In the genomic region with DNA sequence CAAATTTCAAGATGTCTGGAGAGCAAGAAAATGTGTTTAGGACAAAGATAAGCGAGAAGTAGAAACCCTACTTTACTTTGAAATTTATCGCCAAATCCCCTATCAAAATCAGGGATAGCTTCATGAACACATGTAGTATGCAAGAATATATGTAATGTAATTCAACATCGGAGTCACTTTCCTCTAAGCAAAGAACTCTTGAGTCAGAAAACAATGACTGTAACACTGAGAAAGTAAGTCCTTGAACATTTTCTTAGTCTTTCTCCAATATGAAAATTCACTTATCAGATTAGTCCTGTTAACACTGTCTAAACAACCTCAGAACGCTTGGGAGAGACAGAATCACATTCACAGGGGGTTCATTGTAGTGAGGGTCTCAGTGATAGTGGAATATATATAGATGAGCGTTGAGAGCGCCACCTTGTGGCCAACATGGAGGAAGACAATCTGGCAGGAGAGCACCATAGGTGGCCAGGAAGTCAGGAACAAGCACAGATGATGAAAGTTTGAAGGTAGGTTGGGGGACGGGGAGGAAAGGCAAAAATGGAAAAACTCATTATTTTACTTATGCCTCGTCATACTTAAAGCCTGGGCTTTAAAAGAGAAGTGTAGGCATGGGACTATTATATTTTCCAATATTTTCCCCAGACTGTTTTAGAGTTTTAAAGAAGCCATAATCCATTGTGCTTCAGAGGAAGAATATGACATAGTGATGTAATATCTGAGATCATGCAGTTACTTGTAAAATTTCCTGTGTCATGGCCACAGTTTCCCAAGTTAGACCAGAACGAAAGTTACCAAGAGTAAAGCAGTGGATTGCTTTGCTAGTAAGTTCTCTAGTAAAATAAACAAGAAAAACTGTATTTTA, we compare ENCODE assay signal across 8 cellular contexts.
DNase-seq lines count a peak whose midpoint lies in the region; ATAC-seq, FAIRE-seq and TF ChIP-seq lines count a peak whose summit lies in the region.

No MANE protein-coding gene starts in this region.

- H3K36me3 Mint-ChIP-seq in Caco-2 (ENCODE audit: insufficient read depth, unreplicated experiment), result no peaks in the 10 kb centered on the region
- H3K36me3 Mint-ChIP-seq in activated CD8-positive, alpha-beta T cell treated with anti-CD3 and anti-CD28 coated beads for 36 hours (ENCODE audit: low read depth), result no peaks in the 10 kb centered on the region

- H3K27me3 ChIP-seq in Caco-2 (replicated peaks; ENCODE audit: control insufficient read depth, insufficient read depth, low read length), result no peaks in the 10 kb centered on the region
- no peaks in the 10 kb centered on the region for H3K27me3 ChIP-seq in foreskin keratinocyte

- BruUV-seq in Caco-2 (replicated peaks; lab: Mats Ljungman, UMichigan), result no TSS peak

- ATAC-seq in HG03175 (IDR thresholded peaks at IDR 0.05; ENCODE audit: unreplicated experiment), result peak; percentile 94
- peak; percentile 81 for ATAC-seq in activated CD8-positive, alpha-beta T cell treated with anti-CD3 and anti-CD28 coated beads for 36 hours
- peak; percentile 85 for ATAC-seq in foreskin keratinocyte

- no peak overlapping the region for H3K27ac ChIP-seq in foreskin keratinocyte

- no peak overlapping the region for H3K4me3 ChIP-seq in Caco-2 (ENCODE audit: low read depth, low read length)

- no peaks in the 10 kb centered on the region for H3K27me3 Mint-ChIP-seq in Caco-2 (ENCODE audit: insufficient read depth, unreplicated experiment)
- H3K27me3 Mint-ChIP-seq in activated CD8-positive, alpha-beta T cell treated with anti-CD3 and anti-CD28 coated beads for 36 hours, result no peaks in the 10 kb centered on the region

- no peaks in the 10 kb centered on the region for H3K9me3 Mint-ChIP-seq in Caco-2 (ENCODE audit: unreplicated experiment)
- peaks cover 10% of the 10 kb centered on the region for H3K9me3 Mint-ChIP-seq in activated CD8-positive, alpha-beta T cell treated with anti-CD3 and anti-CD28 coated beads for 36 hours

- H3K27ac Mint-ChIP-seq in Caco-2 (ENCODE audit: unreplicated experiment), result no peak overlapping the region
- no peak overlapping the region for H3K27ac Mint-ChIP-seq in activated CD8-positive, alpha-beta T cell treated with anti-CD3 and anti-CD28 coated beads for 36 hours

- H3K4me1 ChIP-seq in Caco-2 (no peaks in the 10 kb centered on the region; the same call in 1 of the 2 replicates), foreskin keratinocyte (peaks cover 6% of the 10 kb centered on the region)

- no peaks in the 10 kb centered on the region for H3K4me1 Mint-ChIP-seq in Caco-2 (ENCODE audit: low read depth, unreplicated experiment)
- H3K4me1 Mint-ChIP-seq in activated CD8-positive, alpha-beta T cell treated with anti-CD3 and anti-CD28 coated beads for 36 hours (ENCODE audit: low read depth), result no peaks in the 10 kb centered on the region

- DNase-seq in Caco-2, result peak; percentile 37 to 41
- DNase-seq in GM19239 (ENCODE audit: insufficient read length, low spot score), result peak; percentile 16
- DNase-seq in NCI-H345 (lab: John Stamatoyannopoulos, UW), result peak; percentile 55
- DNase-seq in activated CD8-positive, alpha-beta T cell treated with anti-CD3 and anti-CD28 coated beads for 36 hours, result peak; percentile 61
- DNase-seq in foreskin keratinocyte, result peak in 1 of 2 donors; percentile 49
- peak; percentile 58 for DNase-seq in pons (ENCODE audit: low spot score)
- no peak for DNase-seq in ureter (ENCODE audit: low spot score)

- H3K36me3 ChIP-seq in Caco-2 (ENCODE audit: control insufficient read depth, insufficient read depth, low read length), result no peaks in the 10 kb centered on the region

- FAIRE-seq in GM19239 (lab: Jason Lieb, UNC), result peak; percentile 82

- TF ChIP-seq CTCF in Caco-2 (IDR thresholded peaks at IDR 0.05; ENCODE audit: insufficient read depth in 1 of 2, low read depth in 1 of 2, low read length in 1 of 2, severe bottlenecking in 1 of 2, unreplicated experiment in 1 of 2), result peak; percentile 78 to 95
- TF ChIP-seq CTCF in activated CD8-positive, alpha-beta T cell treated with anti-CD3 and anti-CD28 coated beads for 36 hours (IDR thresholded peaks at IDR 0.05), result peak; percentile 84
- peak; percentile 85 for TF ChIP-seq CTCF in foreskin keratinocyte (conservative IDR thresholded peaks at IDR 0.05)

- intact Hi-C loops in Caco-2 (cut with micrococcal nuclease; ENCODE audit: unreplicated experiment), result loop anchor here (1.0 to 2.0 kb wide), 2 partner anchors 213 to 720 kb away; no protein-coding TSS in a partner anchor
- intact Hi-C loops in activated CD8-positive, alpha-beta T cell treated with anti-CD3 and anti-CD28 coated beads for 36 hours (cut with micrococcal nuclease), result no loop called here

- CTCF ChIA-PET in Caco-2 (lab: Charles Lee), result no interaction called here
- CTCF ChIA-PET in activated CD8-positive, alpha-beta T cell treated with anti-CD3 and anti-CD28 coated beads for 36 hours (lab: Charles Lee), result no interaction called here

- H3K4me3 Mint-ChIP-seq in Caco-2 (ENCODE audit: unreplicated experiment), result no peak overlapping the region
- H3K4me3 Mint-ChIP-seq in activated CD8-positive, alpha-beta T cell treated with anti-CD3 and anti-CD28 coated beads for 36 hours, result no peak overlapping the region

- no peaks in the 10 kb centered on the region for H3K9me3 ChIP-seq in Caco-2

- POLR2A ChIA-PET in Caco-2 (lab: Charles Lee), result no interaction called here
- POLR2A ChIA-PET in activated CD8-positive, alpha-beta T cell treated with anti-CD3 and anti-CD28 coated beads for 36 hours (lab: Charles Lee), result no interaction called here
